In the genomic region with DNA sequence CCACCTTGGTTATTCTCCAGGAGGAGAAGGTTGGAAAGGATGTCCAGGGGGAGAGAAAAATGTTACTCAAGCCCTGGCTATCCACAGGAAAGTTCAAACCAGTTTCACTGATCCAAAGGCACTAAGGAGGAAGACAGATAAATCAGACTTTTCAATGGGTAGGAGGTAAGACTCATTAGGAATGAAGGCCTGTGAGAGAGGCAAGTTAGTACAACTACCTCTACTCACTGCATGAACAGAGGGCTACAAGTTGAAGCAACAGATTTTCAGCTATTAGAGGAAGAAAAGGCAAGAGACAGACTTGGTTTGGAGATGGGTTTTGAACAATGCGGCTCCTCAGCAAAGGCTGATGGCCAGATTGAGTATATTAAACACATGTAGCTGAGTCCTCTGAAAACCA, we compare ENCODE assay signal across 20 cellular contexts. TPM values are rescaled to one million over a fixed set of nuclear protein-coding genes. Genes with fewer than 3 reads are reported as not detected.
"Had no signal": no experiment of that assay in that cellular context is flagged by ENCODE, and none has a peak within 500 bp of the region (broad histone marks: within the 10 kb centered on the region; RNA-seq: fewer than 3 reads in every experiment).

No MANE protein-coding gene starts in this region.

- H3K4me1 ChIP-seq: esophagus squamous epithelium, psoas muscle, right lobe of liver, transverse colon had no signal

- DNase-seq: cortex of kidney; dorsolateral prefrontal cortex; effector CD8-positive, alpha-beta T cell; esophagus squamous epithelium; left colon; left ventricle myocardium superior; naive B cell; psoas muscle; retina; right lobe of liver; stimulated activated CD4-positive, alpha-beta T cell treated with anti-CD3 and anti-CD28 coated beads, Interleukin-4, amount 100 ng/mL, for 1 hour; stomach; substantia nigra; transverse colon had no signal

- H3K27ac ChIP-seq: dorsolateral prefrontal cortex, esophagus squamous epithelium, neutrophil, psoas muscle, right lobe of liver, stomach, thoracic aorta, transverse colon had no signal

- H3K27me3 Mint-ChIP-seq: naive B cell; stimulated activated memory B cell treated with anti-CD40 and anti-IgM and Interleukin-4, amounts not matched to agents 10 μg/mL and 1 μg/mL and 100 μg/mL, for 72 hours had no signal

- H3K36me3 Mint-ChIP-seq: naive B cell had no signal

- H3K9me3 Mint-ChIP-seq: stimulated activated memory B cell treated with anti-CD40 and anti-IgM and Interleukin-4, amounts not matched to agents 10 μg/mL and 1 μg/mL and 100 μg/mL, for 72 hours had no signal

- H3K4me3 ChIP-seq: dorsolateral prefrontal cortex, esophagus squamous epithelium, lung, psoas muscle, right lobe of liver, stomach, thoracic aorta, transverse colon had no signal

- H3K36me3 ChIP-seq: right lobe of liver, transverse colon had no signal

- H3K4me3 Mint-ChIP-seq: naive B cell; stimulated activated memory B cell treated with anti-CD40 and anti-IgM and Interleukin-4, amounts not matched to agents 10 μg/mL and 1 μg/mL and 100 μg/mL, for 72 hours had no signal

- ATAC-seq: psoas muscle; stimulated activated memory B cell treated with anti-CD40 and anti-IgM and Interleukin-4, amounts not matched to agents 10 μg/mL and 1 μg/mL and 100 μg/mL, for 72 hours had no signal

- H3K9me3 ChIP-seq: esophagus squamous epithelium, neutrophil, psoas muscle, right lobe of liver, stomach, thoracic aorta, transverse colon had no signal

- H3K27me3 ChIP-seq: dorsolateral prefrontal cortex, esophagus squamous epithelium, neutrophil, right lobe of liver, stomach, transverse colon had no signal

- H3K27ac Mint-ChIP-seq: naive B cell; stimulated activated memory B cell treated with anti-CD40 and anti-IgM and Interleukin-4, amounts not matched to agents 10 μg/mL and 1 μg/mL and 100 μg/mL, for 72 hours had no signal

RNA-seq across cellular contexts. Expression of a gene that starts 16.9 kb away (rescaled TPM):
- total RNA-seq: esophagus squamous epithelium, kidney epithelial cell, osteoblast, psoas muscle had no signal

RNA-seq across cellular contexts. Expression of a gene that starts 29.0 kb away (rescaled TPM):
- total RNA-seq: kidney epithelial cell, left ventricle myocardium superior had no signal
